ENCODE assay signal across 1 cellular context in the genomic region with DNA sequence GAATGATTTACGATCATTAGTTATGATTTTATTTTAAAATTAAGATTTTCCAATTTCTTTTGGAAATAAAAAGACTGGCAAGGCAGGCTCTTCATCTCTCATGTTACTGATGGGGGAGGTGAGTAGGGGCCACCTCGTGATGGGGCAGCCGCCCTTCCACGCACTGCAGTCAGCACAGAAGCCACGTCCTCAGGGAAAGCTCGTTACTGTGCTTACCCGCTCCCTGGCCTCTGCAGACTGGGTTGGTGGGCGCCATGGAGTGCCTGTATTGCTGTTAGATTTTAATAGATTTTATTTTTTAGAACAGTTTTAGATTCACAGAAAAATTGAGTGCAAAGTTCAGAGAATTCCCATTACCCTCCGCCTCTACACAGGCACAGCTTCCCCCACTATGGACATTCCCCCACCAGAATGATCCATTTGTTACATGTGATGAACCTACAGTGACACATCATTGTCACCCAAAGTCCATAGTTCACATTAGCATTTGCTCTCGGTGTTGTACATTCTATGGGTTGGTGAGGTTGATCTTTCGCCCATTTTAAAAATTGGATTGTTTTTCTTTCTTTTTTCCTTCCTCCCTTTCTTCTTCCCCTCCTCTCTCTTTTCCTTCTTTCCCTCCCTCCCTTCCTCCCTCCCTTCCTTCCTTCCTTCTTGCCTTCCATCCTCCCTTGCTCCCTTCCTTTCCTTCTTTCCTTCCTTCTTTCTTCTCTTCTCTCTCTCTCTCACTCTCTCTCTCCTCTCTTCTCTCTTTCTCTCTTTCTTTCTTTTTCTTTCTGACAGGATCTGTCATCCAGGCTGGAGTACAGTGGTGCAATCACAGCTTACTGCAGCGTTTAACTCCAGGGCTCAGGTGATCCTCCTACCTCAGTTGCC.
TF ChIP-seq lines count a peak whose summit lies in the region.

No MANE protein-coding gene starts in this region.

TF ChIP-seq in HepG2, 621 proteins besides CTCF, POLR2A, EP300 and RAD21 (continues in another document):
- TF ChIP-seq THYN1 (CRISPR knock-in tag; IDR thresholded peaks at IDR 0.05; ENCODE audit: borderline replicate concordance, low read depth) (no peak), TBX2 (CRISPR knock-in tag; IDR thresholded peaks at IDR 0.05; ENCODE audit: borderline replicate concordance) (no peak), SP5 (CRISPR knock-in tag; IDR thresholded peaks at IDR 0.05; ENCODE audit: borderline replicate concordance, low read depth) (no peak), SP2 (CRISPR knock-in tag; IDR thresholded peaks at IDR 0.05) (no peak), SOX5 (CRISPR knock-in tag; IDR thresholded peaks at IDR 0.05; ENCODE audit: borderline replicate concordance) (peak; percentile 63; the same call in 1 of the 2 replicates), ZNF431 (CRISPR knock-in tag; IDR thresholded peaks at IDR 0.05; ENCODE audit: borderline replicate concordance, low read depth) (no peak), ZFYVE20 (CRISPR knock-in tag; IDR thresholded peaks at IDR 0.05; ENCODE audit: borderline replicate concordance, low read depth) (no peak), FOXA1 (IDR thresholded peaks at IDR 0.05) (no peak), FOXA1 (CRISPR knock-in tag; IDR thresholded peaks at IDR 0.05) (no peak), THAP11 (CRISPR knock-in tag; IDR thresholded peaks at IDR 0.05) (no peak), TP53 (CRISPR knock-in tag; conservative IDR thresholded peaks at IDR 0.05) (no peak), STAT5B (CRISPR knock-in tag; IDR thresholded peaks at IDR 0.05) (no peak), AGO2 (optimal IDR thresholded peaks at IDR 0.05; ENCODE audit: low read depth, low read length) (no peak), DNMT3B (CRISPR knock-in tag; conservative IDR thresholded peaks at IDR 0.05) (no peak), FOXJ3 (CRISPR knock-in tag; IDR thresholded peaks at IDR 0.05; ENCODE audit: borderline replicate concordance) (no peak), ERF (CRISPR knock-in tag; IDR thresholded peaks at IDR 0.05) (no peak), TCF7 (IDR thresholded peaks at IDR 0.05; ENCODE audit: low read depth) (no peak), ZNF17 (CRISPR knock-in tag; IDR thresholded peaks at IDR 0.05) (no peak), KMT2A (CRISPR knock-in tag; IDR thresholded peaks at IDR 0.05) (no peak), KLF12 (CRISPR knock-in tag; IDR thresholded peaks at IDR 0.05; ENCODE audit: borderline replicate concordance) (no peak), SALL1 (CRISPR knock-in tag; IDR thresholded peaks at IDR 0.05) (peak; percentile 16; the same call in 1 of the 2 replicates), CHD4 (IDR thresholded peaks at IDR 0.05; ENCODE audit: borderline replicate concordance, low read length) (no peak), ZNF782 (CRISPR knock-in tag; IDR thresholded peaks at IDR 0.05; ENCODE audit: borderline replicate concordance) (no peak), TGIF2 (CRISPR knock-in tag; IDR thresholded peaks at IDR 0.05) (no peak), ZNF367 (CRISPR knock-in tag; IDR thresholded peaks at IDR 0.05; ENCODE audit: borderline replicate concordance) (no peak), SNAPC2 (CRISPR knock-in tag; IDR thresholded peaks at IDR 0.05) (no peak), SRY (CRISPR knock-in tag; IDR thresholded peaks at IDR 0.05) (no peak), ZNF761 (CRISPR knock-in tag; conservative IDR thresholded peaks at IDR 0.05) (no peak), PHB2 (IDR thresholded peaks at IDR 0.05; ENCODE audit: partially characterized antibody) (no peak), ZNF256 (CRISPR knock-in tag; conservative IDR thresholded peaks at IDR 0.05) (no peak), FOSL2 (CRISPR knock-in tag; IDR thresholded peaks at IDR 0.05) (peak; percentile 55), ZNF207 (IDR thresholded peaks at IDR 0.05; ENCODE audit: borderline replicate concordance) (no peak), ZNF24 (IDR thresholded peaks at IDR 0.05) (0 out of 2 replicates have a peak, but pooled peaks have one; percentile 19), MIXL1 (CRISPR knock-in tag; IDR thresholded peaks at IDR 0.05) (no peak), ZNF484 (CRISPR knock-in tag; IDR thresholded peaks at IDR 0.05; ENCODE audit: borderline replicate concordance, low read depth) (no peak), RXRB (CRISPR knock-in tag; IDR thresholded peaks at IDR 0.05; ENCODE audit: borderline replicate concordance) (peak; percentile 48; the same call in 1 of the 2 replicates)
- TF ChIP-seq, protein P1, sequence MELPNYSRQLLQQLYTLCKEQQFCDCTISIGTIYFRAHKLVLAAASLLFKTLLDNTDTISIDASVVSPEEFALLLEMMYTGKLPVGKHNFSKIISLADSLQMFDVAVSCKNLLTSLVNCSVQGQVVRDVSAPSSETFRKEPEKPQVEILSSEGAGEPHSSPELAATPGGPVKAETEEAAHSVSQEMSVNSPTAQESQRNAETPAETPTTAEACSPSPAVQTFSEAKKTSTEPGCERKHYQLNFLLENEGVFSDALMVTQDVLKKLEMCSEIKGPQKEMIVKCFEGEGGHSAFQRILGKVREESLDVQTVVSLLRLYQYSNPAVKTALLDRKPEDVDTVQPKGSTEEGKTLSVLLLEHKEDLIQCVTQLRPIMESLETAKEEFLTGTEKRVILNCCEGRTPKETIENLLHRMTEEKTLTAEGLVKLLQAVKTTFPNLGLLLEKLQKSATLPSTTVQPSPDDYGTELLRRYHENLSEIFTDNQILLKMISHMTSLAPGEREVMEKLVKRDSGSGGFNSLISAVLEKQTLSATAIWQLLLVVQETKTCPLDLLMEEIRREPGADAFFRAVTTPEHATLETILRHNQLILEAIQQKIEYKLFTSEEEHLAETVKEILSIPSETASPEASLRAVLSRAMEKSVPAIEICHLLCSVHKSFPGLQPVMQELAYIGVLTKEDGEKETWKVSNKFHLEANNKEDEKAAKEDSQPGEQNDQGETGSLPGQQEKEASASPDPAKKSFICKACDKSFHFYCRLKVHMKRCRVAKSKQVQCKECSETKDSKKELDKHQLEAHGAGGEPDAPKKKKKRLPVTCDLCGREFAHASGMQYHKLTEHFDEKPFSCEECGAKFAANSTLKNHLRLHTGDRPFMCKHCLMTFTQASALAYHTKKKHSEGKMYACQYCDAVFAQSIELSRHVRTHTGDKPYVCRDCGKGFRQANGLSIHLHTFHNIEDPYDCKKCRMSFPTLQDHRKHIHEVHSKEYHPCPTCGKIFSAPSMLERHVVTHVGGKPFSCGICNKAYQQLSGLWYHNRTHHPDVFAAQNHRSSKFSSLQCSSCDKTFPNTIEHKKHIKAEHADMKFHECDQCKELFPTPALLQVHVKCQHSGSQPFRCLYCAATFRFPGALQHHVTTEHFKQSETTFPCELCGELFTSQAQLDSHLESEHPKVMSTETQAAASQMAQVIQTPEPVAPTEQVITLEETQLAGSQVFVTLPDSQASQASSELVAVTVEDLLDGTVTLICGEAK (IDR thresholded peaks at IDR 0.05): no peak
- TF ChIP-seq, protein P1 (CRISPR knock-in tag; IDR thresholded peaks at IDR 0.05): no peak
- TF ChIP-seq, protein P2, sequence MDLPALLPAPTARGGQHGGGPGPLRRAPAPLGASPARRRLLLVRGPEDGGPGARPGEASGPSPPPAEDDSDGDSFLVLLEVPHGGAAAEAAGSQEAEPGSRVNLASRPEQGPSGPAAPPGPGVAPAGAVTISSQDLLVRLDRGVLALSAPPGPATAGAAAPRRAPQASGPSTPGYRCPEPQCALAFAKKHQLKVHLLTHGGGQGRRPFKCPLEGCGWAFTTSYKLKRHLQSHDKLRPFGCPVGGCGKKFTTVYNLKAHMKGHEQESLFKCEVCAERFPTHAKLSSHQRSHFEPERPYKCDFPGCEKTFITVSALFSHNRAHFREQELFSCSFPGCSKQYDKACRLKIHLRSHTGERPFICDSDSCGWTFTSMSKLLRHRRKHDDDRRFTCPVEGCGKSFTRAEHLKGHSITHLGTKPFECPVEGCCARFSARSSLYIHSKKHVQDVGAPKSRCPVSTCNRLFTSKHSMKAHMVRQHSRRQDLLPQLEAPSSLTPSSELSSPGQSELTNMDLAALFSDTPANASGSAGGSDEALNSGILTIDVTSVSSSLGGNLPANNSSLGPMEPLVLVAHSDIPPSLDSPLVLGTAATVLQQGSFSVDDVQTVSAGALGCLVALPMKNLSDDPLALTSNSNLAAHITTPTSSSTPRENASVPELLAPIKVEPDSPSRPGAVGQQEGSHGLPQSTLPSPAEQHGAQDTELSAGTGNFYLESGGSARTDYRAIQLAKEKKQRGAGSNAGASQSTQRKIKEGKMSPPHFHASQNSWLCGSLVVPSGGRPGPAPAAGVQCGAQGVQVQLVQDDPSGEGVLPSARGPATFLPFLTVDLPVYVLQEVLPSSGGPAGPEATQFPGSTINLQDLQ (CRISPR knock-in tag; IDR thresholded peaks at IDR 0.05): no peak
- TF ChIP-seq, protein P3, sequence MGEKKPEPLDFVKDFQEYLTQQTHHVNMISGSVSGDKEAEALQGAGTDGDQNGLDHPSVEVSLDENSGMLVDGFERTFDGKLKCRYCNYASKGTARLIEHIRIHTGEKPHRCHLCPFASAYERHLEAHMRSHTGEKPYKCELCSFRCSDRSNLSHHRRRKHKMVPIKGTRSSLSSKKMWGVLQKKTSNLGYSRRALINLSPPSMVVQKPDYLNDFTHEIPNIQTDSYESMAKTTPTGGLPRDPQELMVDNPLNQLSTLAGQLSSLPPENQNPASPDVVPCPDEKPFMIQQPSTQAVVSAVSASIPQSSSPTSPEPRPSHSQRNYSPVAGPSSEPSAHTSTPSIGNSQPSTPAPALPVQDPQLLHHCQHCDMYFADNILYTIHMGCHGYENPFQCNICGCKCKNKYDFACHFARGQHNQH (CRISPR knock-in tag; IDR thresholded peaks at IDR 0.05): 0 out of 2 replicates have a peak, but pooled peaks have one; percentile 32
- TF ChIP-seq, protein P4, sequence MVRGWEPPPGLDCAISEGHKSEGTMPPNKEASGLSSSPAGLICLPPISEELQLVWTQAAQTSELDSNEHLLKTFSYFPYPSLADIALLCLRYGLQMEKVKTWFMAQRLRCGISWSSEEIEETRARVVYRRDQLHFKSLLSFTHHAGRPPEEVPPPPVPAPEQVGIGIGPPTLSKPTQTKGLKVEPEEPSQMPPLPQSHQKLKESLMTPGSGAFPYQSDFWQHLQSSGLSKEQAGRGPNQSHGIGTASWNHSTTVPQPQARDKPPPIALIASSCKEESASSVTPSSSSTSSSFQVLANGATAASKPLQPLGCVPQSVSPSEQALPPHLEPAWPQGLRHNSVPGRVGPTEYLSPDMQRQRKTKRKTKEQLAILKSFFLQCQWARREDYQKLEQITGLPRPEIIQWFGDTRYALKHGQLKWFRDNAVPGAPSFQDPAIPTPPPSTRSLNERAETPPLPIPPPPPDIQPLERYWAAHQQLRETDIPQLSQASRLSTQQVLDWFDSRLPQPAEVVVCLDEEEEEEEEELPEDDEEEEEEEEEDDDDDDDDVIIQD (CRISPR knock-in tag; IDR thresholded peaks at IDR 0.05; ENCODE audit: low read depth): peak; percentile 50; the same call in 1 of the 2 replicates
- TF ChIP-seq, protein P5, sequence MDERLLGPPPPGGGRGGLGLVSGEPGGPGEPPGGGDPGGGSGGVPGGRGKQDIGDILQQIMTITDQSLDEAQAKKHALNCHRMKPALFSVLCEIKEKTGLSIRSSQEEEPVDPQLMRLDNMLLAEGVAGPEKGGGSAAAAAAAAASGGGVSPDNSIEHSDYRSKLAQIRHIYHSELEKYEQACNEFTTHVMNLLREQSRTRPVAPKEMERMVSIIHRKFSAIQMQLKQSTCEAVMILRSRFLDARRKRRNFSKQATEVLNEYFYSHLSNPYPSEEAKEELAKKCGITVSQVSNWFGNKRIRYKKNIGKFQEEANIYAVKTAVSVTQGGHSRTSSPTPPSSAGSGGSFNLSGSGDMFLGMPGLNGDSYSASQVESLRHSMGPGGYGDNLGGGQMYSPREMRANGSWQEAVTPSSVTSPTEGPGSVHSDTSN (CRISPR knock-in tag; IDR thresholded peaks at IDR 0.05): no peak
- TF ChIP-seq, protein P6, sequence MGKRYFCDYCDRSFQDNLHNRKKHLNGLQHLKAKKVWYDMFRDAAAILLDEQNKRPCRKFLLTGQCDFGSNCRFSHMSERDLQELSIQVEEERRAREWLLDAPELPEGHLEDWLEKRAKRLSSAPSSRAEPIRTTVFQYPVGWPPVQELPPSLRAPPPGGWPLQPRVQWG (CRISPR knock-in tag; IDR thresholded peaks at IDR 0.05; ENCODE audit: borderline replicate concordance, low read depth): no peak
- TF ChIP-seq, protein P7, sequence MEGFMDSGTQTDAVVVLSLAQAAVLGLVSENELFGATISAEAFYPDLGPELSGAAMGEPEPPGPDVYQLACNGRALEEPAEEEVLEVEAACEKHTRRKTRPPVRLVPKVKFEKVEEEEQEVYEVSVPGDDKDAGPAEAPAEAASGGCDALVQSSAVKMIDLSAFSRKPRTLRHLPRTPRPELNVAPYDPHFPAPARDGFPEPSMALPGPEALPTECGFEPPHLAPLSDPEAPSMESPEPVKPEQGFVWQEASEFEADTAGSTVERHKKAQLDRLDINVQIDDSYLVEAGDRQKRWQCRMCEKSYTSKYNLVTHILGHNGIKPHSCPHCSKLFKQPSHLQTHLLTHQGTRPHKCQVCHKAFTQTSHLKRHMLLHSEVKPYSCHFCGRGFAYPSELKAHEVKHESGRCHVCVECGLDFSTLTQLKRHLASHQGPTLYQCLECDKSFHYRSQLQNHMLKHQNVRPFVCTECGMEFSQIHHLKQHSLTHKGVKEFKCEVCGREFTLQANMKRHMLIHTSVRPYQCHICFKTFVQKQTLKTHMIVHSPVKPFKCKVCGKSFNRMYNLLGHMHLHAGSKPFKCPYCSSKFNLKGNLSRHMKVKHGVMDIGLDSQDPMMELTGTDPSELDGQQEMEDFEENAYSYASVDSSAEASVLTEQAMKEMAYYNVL (CRISPR knock-in tag; IDR thresholded peaks at IDR 0.05; ENCODE audit: borderline replicate concordance): peak; percentile 90
- TF ChIP-seq, protein P8, sequence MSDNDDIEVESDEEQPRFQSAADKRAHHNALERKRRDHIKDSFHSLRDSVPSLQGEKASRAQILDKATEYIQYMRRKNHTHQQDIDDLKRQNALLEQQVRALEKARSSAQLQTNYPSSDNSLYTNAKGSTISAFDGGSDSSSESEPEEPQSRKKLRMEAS (IDR thresholded peaks at IDR 0.05): peak; percentile 36; the same call in 1 of the 2 replicates
